Comparison of ENCODE assay signal across 1 cellular context in the genomic region with DNA sequence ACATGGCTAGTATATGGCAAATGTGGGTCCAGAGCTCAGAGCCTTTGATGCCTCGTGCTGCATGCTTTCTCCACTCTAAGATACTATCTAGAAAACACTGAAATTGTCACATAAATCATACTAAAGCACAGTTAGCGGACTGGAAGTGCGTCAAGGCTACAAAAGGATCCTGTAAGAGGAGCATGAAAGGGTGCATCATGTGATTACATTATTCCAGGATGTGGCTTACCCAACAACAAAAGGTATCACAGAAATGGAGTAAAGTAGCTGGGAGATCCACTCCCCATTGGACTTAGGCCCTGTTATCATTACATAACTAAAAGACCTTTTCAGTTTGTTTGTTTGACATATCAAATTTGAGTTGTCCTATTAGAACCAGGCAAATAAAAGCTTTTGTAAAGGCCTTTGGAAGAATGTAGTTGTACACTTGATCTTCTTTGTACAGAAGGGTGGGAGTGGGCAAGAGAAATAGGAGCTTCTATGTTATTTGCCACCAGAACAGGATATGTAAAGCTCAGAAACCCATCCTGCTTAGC.
TF ChIP-seq lines count a peak whose summit lies in the region.

No MANE protein-coding gene starts in this region.

TF ChIP-seq in HepG2, 621 proteins besides CTCF, POLR2A, EP300 and RAD21 (continued from another document and continues in another):
- TF ChIP-seq ZBTB49 (CRISPR knock-in tag; IDR thresholded peaks at IDR 0.05; ENCODE audit: borderline replicate concordance) (no peak), ZFP82 (CRISPR knock-in tag; IDR thresholded peaks at IDR 0.05; ENCODE audit: borderline replicate concordance) (no peak), RNF2 (conservative IDR thresholded peaks at IDR 0.05; ENCODE audit: low read depth) (no peak), MAF1 (CRISPR knock-in tag; IDR thresholded peaks at IDR 0.05; ENCODE audit: borderline replicate concordance) (no peak), CEBPG (CRISPR knock-in tag; IDR thresholded peaks at IDR 0.05) (peak; percentile 76), ADNP (CRISPR knock-in tag; IDR thresholded peaks at IDR 0.05) (no peak), ZFP62 (CRISPR knock-in tag; IDR thresholded peaks at IDR 0.05) (no peak), ZNF670 (CRISPR knock-in tag; IDR thresholded peaks at IDR 0.05; ENCODE audit: borderline replicate concordance) (no peak), ZBTB7B (CRISPR knock-in tag; IDR thresholded peaks at IDR 0.05) (0 out of 2 replicates have a peak, but pooled peaks have one; percentile 27), NR3C1 (CRISPR knock-in tag; IDR thresholded peaks at IDR 0.05) (no peak), ZNF136 (CRISPR knock-in tag; IDR thresholded peaks at IDR 0.05; ENCODE audit: low read depth) (no peak), RFXANK (CRISPR knock-in tag; IDR thresholded peaks at IDR 0.05) (no peak), ZNF569 (CRISPR knock-in tag; IDR thresholded peaks at IDR 0.05; ENCODE audit: borderline replicate concordance) (no peak), HMG20A (CRISPR knock-in tag; IDR thresholded peaks at IDR 0.05; ENCODE audit: borderline replicate concordance) (peak; percentile 17; the same call in 1 of the 2 replicates), CCDC6 (CRISPR knock-in tag; IDR thresholded peaks at IDR 0.05) (no peak), ZFY (CRISPR knock-in tag; IDR thresholded peaks at IDR 0.05) (no peak), TP53 (CRISPR knock-in tag; conservative IDR thresholded peaks at IDR 0.05) (no peak), TGIF2 (CRISPR knock-in tag; IDR thresholded peaks at IDR 0.05) (no peak), GMEB1 (CRISPR knock-in tag; IDR thresholded peaks at IDR 0.05; ENCODE audit: borderline replicate concordance) (no peak), FOXC1 (CRISPR knock-in tag; IDR thresholded peaks at IDR 0.05; ENCODE audit: borderline replicate concordance) (no peak), TFE3 (CRISPR knock-in tag; IDR thresholded peaks at IDR 0.05) (peak; percentile 95), FOXO4 (CRISPR knock-in tag; conservative IDR thresholded peaks at IDR 0.05) (no peak), RARA (CRISPR knock-in tag; IDR thresholded peaks at IDR 0.05) (no peak; the same call in none of the 2 replicates), ZNF30 (CRISPR knock-in tag; IDR thresholded peaks at IDR 0.05) (no peak), ZNF224 (CRISPR knock-in tag; IDR thresholded peaks at IDR 0.05) (no peak), DPF2 (CRISPR knock-in tag; IDR thresholded peaks at IDR 0.05; ENCODE audit: borderline replicate concordance, low read depth) (no peak), MYNN (CRISPR knock-in tag; IDR thresholded peaks at IDR 0.05; ENCODE audit: low read depth) (no peak), MED8 (CRISPR knock-in tag; IDR thresholded peaks at IDR 0.05; ENCODE audit: insufficient replicate concordance) (peak; percentile 22), AHDC1 (CRISPR knock-in tag; IDR thresholded peaks at IDR 0.05; ENCODE audit: borderline replicate concordance) (peak; percentile 63; the same call in 1 of the 2 replicates), ZNF350 (CRISPR knock-in tag; IDR thresholded peaks at IDR 0.05; ENCODE audit: borderline replicate concordance, low read depth) (no peak)
- TF ChIP-seq, protein P1, sequence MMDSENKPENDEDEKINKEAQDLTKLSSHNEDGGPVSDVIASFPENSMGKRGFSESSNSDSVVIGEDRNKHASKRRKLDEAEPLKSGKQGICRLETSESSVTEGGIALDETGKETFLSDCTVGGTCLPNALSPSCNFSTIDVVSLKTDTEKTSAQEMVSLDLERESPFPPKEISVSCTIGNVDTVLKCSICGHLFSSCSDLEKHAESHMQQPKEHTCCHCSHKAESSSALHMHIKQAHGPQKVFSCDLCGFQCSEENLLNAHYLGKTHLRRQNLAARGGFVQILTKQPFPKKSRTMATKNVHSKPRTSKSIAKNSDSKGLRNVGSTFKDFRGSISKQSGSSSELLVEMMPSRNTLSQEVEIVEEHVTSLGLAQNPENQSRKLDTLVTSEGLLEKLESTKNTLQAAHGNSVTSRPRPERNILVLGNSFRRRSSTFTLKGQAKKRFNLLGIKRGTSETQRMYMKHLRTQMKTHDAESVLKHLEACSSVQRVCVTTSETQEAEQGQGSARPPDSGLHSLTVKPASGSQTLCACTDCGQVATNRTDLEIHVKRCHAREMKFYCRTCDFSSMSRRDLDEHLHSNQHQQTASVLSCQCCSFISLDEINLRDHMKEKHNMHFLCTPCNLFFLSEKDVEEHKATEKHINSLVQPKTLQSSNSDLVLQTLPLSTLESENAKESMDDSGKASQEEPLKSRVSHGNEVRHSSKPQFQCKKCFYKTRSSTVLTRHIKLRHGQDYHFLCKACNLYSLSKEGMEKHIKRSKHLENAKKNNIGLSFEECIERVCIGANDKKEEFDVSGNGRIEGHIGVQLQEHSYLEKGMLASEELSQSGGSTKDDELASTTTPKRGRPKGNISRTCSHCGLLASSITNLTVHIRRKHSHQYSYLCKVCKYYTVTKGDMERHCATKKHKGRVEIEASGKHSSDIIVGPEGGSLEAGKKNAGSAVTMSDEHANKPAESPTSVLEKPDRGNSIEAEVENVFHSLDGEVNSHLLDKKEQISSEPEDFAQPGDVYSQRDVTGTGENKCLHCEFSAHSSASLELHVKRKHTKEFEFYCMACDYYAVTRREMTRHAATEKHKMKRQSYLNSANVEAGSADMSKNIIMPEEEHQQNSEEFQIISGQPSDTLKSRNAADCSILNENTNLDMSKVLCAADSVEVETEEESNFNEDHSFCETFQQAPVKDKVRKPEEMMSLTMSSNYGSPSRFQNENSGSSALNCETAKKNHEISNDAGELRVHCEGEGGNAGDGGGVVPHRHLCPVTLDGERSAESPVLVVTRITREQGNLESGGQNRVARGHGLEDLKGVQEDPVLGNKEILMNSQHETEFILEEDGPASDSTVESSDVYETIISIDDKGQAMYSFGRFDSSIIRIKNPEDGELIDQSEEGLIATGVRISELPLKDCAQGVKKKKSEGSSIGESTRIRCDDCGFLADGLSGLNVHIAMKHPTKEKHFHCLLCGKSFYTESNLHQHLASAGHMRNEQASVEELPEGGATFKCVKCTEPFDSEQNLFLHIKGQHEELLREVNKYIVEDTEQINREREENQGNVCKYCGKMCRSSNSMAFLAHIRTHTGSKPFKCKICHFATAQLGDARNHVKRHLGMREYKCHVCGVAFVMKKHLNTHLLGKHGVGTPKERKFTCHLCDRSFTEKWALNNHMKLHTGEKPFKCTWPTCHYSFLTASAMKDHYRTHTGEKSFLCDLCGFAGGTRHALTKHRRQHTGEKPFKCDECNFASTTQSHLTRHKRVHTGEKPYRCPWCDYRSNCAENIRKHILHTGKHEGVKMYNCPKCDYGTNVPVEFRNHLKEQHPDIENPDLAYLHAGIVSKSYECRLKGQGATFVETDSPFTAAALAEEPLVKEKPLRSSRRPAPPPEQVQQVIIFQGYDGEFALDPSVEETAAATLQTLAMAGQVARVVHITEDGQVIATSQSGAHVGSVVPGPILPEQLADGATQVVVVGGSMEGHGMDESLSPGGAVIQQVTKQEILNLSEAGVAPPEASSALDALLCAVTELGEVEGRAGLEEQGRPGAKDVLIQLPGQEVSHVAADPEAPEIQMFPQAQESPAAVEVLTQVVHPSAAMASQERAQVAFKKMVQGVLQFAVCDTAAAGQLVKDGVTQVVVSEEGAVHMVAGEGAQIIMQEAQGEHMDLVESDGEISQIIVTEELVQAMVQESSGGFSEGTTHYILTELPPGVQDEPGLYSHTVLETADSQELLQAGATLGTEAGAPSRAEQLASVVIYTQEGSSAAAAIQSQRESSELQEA (CRISPR knock-in tag; IDR thresholded peaks at IDR 0.05; ENCODE audit: not compliant biosample characterization): no peak
- TF ChIP-seq, protein P2, sequence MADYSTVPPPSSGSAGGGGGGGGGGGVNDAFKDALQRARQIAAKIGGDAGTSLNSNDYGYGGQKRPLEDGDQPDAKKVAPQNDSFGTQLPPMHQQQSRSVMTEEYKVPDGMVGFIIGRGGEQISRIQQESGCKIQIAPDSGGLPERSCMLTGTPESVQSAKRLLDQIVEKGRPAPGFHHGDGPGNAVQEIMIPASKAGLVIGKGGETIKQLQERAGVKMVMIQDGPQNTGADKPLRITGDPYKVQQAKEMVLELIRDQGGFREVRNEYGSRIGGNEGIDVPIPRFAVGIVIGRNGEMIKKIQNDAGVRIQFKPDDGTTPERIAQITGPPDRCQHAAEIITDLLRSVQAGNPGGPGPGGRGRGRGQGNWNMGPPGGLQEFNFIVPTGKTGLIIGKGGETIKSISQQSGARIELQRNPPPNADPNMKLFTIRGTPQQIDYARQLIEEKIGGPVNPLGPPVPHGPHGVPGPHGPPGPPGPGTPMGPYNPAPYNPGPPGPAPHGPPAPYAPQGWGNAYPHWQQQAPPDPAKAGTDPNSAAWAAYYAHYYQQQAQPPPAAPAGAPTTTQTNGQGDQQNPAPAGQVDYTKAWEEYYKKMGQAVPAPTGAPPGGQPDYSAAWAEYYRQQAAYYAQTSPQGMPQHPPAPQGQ (CRISPR knock-in tag; IDR thresholded peaks at IDR 0.05; ENCODE audit: borderline replicate concordance): no peak
